ENCODE assay signal across 14 cellular contexts in the genomic region with DNA sequence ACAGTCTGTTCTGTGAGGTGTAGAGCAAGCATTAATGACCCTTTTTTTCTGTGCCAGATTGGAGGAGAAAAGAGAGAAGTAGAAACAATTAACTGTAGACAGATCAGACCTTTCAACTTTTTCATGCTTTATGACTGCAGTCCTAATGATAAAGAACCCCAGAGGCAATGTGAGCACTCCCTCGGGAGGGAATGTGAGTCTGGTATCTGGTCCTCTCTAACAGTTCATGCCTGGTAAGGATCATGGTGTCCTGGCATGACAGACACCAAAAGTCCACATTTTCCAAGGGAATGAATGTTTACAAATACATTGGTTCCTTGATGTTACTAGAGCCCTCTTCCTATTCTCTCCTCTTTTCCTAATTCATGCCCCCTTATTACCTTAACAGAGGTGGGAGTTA.
"Had no signal": no experiment of that assay in that cellular context is flagged by ENCODE, and none has a peak within 500 bp of the region (broad histone marks: within the 10 kb centered on the region; RNA-seq: fewer than 3 reads in every experiment).

No MANE protein-coding gene starts in this region.

- DNase-seq: activated CD4-positive, alpha-beta memory T cell treated with anti-CD3 and anti-CD28 coated beads for 36 hours; activated CD8-positive, alpha-beta memory T cell treated with anti-CD3 and anti-CD28 coated beads, Interleukin-2, amount 10 ng/mL, durations not matched to agents 7 days and 5 days; activated naive CD4-positive, alpha-beta T cell treated with anti-CD3 and anti-CD28 coated beads, Interleukin-2, amount 10 ng/mL, durations not matched to agents 7 days and 5 days; activated T-cell treated with anti-CD3 and anti-CD28 coated beads, Interleukin-2, amount 50 U/mL, for 1 hour; endodermal cell; hippocampal formation; left ventricle myocardium inferior; natural killer cell; nucleus accumbens; posterior cingulate gyrus; retina; stimulated activated CD4-positive, alpha-beta T cell treated with anti-CD3 and anti-CD28 coated beads, Interleukin-4, amount 100 ng/mL, for 24 hours; stimulated activated naive CD4-positive, alpha-beta T cell; substantia nigra had no signal

- H3K27me3 Mint-ChIP-seq: activated CD4-positive, alpha-beta memory T cell treated with anti-CD3 and anti-CD28 coated beads for 36 hours; activated CD8-positive, alpha-beta memory T cell treated with anti-CD3 and anti-CD28 coated beads, Interleukin-2, amount 10 ng/mL, durations not matched to agents 7 days and 5 days; activated naive CD4-positive, alpha-beta T cell treated with anti-CD3 and anti-CD28 coated beads, Interleukin-2, amount 10 ng/mL, durations not matched to agents 7 days and 5 days had no signal

- ATAC-seq: activated CD8-positive, alpha-beta memory T cell treated with anti-CD3 and anti-CD28 coated beads, Interleukin-2, amount 10 ng/mL, durations not matched to agents 7 days and 5 days; natural killer cell had no signal

- H3K27ac Mint-ChIP-seq: activated CD4-positive, alpha-beta memory T cell treated with anti-CD3 and anti-CD28 coated beads for 36 hours; activated CD8-positive, alpha-beta memory T cell treated with anti-CD3 and anti-CD28 coated beads, Interleukin-2, amount 10 ng/mL, durations not matched to agents 7 days and 5 days; activated naive CD4-positive, alpha-beta T cell treated with anti-CD3 and anti-CD28 coated beads, Interleukin-2, amount 10 ng/mL, durations not matched to agents 7 days and 5 days; endodermal cell; natural killer cell had no signal

- H3K4me3 Mint-ChIP-seq: activated CD4-positive, alpha-beta memory T cell treated with anti-CD3 and anti-CD28 coated beads for 36 hours; activated CD8-positive, alpha-beta memory T cell treated with anti-CD3 and anti-CD28 coated beads, Interleukin-2, amount 10 ng/mL, durations not matched to agents 7 days and 5 days; activated naive CD4-positive, alpha-beta T cell treated with anti-CD3 and anti-CD28 coated beads, Interleukin-2, amount 10 ng/mL, durations not matched to agents 7 days and 5 days; endodermal cell; natural killer cell had no signal

- H3K4me1 Mint-ChIP-seq: activated CD8-positive, alpha-beta memory T cell treated with anti-CD3 and anti-CD28 coated beads, Interleukin-2, amount 10 ng/mL, durations not matched to agents 7 days and 5 days; activated naive CD4-positive, alpha-beta T cell treated with anti-CD3 and anti-CD28 coated beads, Interleukin-2, amount 10 ng/mL, durations not matched to agents 7 days and 5 days; endodermal cell had no signal
